ENCODE assay signal across 8 cellular contexts in genomic region chr16:56603589-56603988, GRCh38. TPM values are rescaled to one million over a fixed set of nuclear protein-coding genes. Genes with fewer than 3 reads are reported as not detected.
DNase-seq lines count a peak whose midpoint lies in the region; ATAC-seq and TF ChIP-seq lines count a peak whose summit lies in the region.

No MANE protein-coding gene starts in this region.

- H3K27me3 Mint-ChIP-seq in osteocyte (ENCODE audit: unreplicated experiment) = no peaks in the 10 kb centered on the region
- H3K27me3 Mint-ChIP-seq in stimulated activated naive B cell treated with anti-CD40 and anti-IgM and Interleukin-4, amounts not matched to agents 10 μg/mL and 1 μg/mL and 100 μg/mL, for 72 hours = peaks cover 14 to 20% of the 10 kb centered on the region in 2 donors
- H3K27me3 Mint-ChIP-seq in activated T-helper 1 cell treated with anti-CD3 and anti-CD28 coated beads, Interleukin-12 subunit alpha, Interleukin-12 subunit beta, Interleukin-2, Interleukin-4 antibody, amounts not matched to agents 30 ng/mL and 10 ng/mL and 1 ng/mL, durations not matched to agents 14 hours and 24 hours and 36 hours (ENCODE audit: insufficient read depth) = peaks cover 5% of the 10 kb centered on the region

- H3K4me3 ChIP-seq in esophagus muscularis mucosa = no peak overlapping the region

- no peak overlapping the region for H3K27ac ChIP-seq in esophagus muscularis mucosa (replicated peaks in 1 of 4)

- no peaks in the 10 kb centered on the region for H3K36me3 Mint-ChIP-seq in osteocyte (ENCODE audit: unreplicated experiment)
- H3K36me3 Mint-ChIP-seq in stimulated activated naive B cell treated with anti-CD40 and anti-IgM and Interleukin-4, amounts not matched to agents 10 μg/mL and 1 μg/mL and 100 μg/mL, for 72 hours = no peaks in the 10 kb centered on the region
- H3K36me3 Mint-ChIP-seq in activated T-helper 1 cell treated with anti-CD3 and anti-CD28 coated beads, Interleukin-12 subunit alpha, Interleukin-12 subunit beta, Interleukin-2, Interleukin-4 antibody, amounts not matched to agents 30 ng/mL and 10 ng/mL and 1 ng/mL, durations not matched to agents 14 hours and 24 hours and 36 hours (ENCODE audit: low read depth) = no peaks in the 10 kb centered on the region

- no peaks in the 10 kb centered on the region for H3K9me3 ChIP-seq in esophagus muscularis mucosa

- H3K9me3 Mint-ChIP-seq in osteocyte (ENCODE audit: unreplicated experiment) = no peaks in the 10 kb centered on the region
- no peaks in the 10 kb centered on the region for H3K9me3 Mint-ChIP-seq in stimulated activated naive B cell treated with anti-CD40 and anti-IgM and Interleukin-4, amounts not matched to agents 10 μg/mL and 1 μg/mL and 100 μg/mL, for 72 hours
- no peaks in the 10 kb centered on the region for H3K9me3 Mint-ChIP-seq in activated T-helper 1 cell treated with anti-CD3 and anti-CD28 coated beads, Interleukin-12 subunit alpha, Interleukin-12 subunit beta, Interleukin-2, Interleukin-4 antibody, amounts not matched to agents 30 ng/mL and 10 ng/mL and 1 ng/mL, durations not matched to agents 14 hours and 24 hours and 36 hours

- TF ChIP-seq EP300 in esophagus muscularis mucosa (IDR thresholded peaks at IDR 0.05) = no peak

- no peaks in the 10 kb centered on the region for H3K36me3 ChIP-seq in esophagus muscularis mucosa

- intact Hi-C loops in esophagus muscularis mucosa (cut with DNase I) = loop anchor here (5.0 kb wide), 1 partner anchor 86 kb away; no protein-coding TSS in a partner anchor
- intact Hi-C loops in activated T-helper 1 cell treated with anti-CD3 and anti-CD28 coated beads, Interleukin-12 subunit alpha, Interleukin-12 subunit beta, Interleukin-2, Interleukin-4 antibody, amounts not matched to agents 30 ng/mL and 10 ng/mL and 1 ng/mL, durations not matched to agents 14 hours and 24 hours and 36 hours (cut with micrococcal nuclease) = loop anchor here (1.0 kb wide), 1 partner anchor 99 kb away; no protein-coding TSS in a partner anchor

- 38% methylated on average over 4 of the region's 4 CpGs for whole genome bisulfite sequencing in esophagus muscularis mucosa

- H3K27ac Mint-ChIP-seq in osteocyte (ENCODE audit: unreplicated experiment) = no peak overlapping the region
- no peak overlapping the region for H3K27ac Mint-ChIP-seq in stimulated activated naive B cell treated with anti-CD40 and anti-IgM and Interleukin-4, amounts not matched to agents 10 μg/mL and 1 μg/mL and 100 μg/mL, for 72 hours
- no peak overlapping the region for H3K27ac Mint-ChIP-seq in activated T-helper 1 cell treated with anti-CD3 and anti-CD28 coated beads, Interleukin-12 subunit alpha, Interleukin-12 subunit beta, Interleukin-2, Interleukin-4 antibody, amounts not matched to agents 30 ng/mL and 10 ng/mL and 1 ng/mL, durations not matched to agents 14 hours and 24 hours and 36 hours

- peak; percentile 64 for DNase-seq in A172 (ENCODE audit: low spot score)
- DNase-seq in EH (ENCODE audit: low read depth) = peak; percentile 67
- peak; percentile 38 for DNase-seq in NCI-H69 (lab: John Stamatoyannopoulos, UW)
- DNase-seq in esophagus muscularis mucosa (ENCODE audit: extremely low spot score) = no peak
- no peak for DNase-seq in osteocyte (ENCODE audit: extremely low spot score, unreplicated experiment)
- DNase-seq in stimulated activated naive B cell treated with anti-CD40 and anti-IgM and Interleukin-4, amounts not matched to agents 10 μg/mL and 1 μg/mL and 100 μg/mL, for 72 hours = no peak
- DNase-seq in stimulated activated CD4-positive, alpha-beta T cell treated with anti-CD3 and anti-CD28 coated beads, Interleukin-1b, Interleukin-23, amount 100 ng/mL, for 48 hours = no peak
- DNase-seq in activated T-helper 1 cell treated with anti-CD3 and anti-CD28 coated beads, Interleukin-12 subunit alpha, Interleukin-12 subunit beta, Interleukin-2, Interleukin-4 antibody, amounts not matched to agents 30 ng/mL and 10 ng/mL and 1 ng/mL, durations not matched to agents 14 hours and 24 hours and 36 hours (ENCODE audit: low spot score) = no peak

- peaks cover 26 to 32% (median 28%) of the 10 kb centered on the region in 4 donors for H3K4me1 ChIP-seq in esophagus muscularis mucosa

- no peak for TF ChIP-seq POLR2A in esophagus muscularis mucosa (IDR thresholded peaks at IDR 0.05; ENCODE audit: low read depth)

- no peaks in the 10 kb centered on the region for H3K27me3 ChIP-seq in esophagus muscularis mucosa

- ATAC-seq in stimulated activated naive B cell treated with anti-CD40 and anti-IgM and Interleukin-4, amounts not matched to agents 10 μg/mL and 1 μg/mL and 100 μg/mL, for 72 hours (replicated peaks) = no peak

- H3K4me1 Mint-ChIP-seq in osteocyte (ENCODE audit: unreplicated experiment) = peaks cover 32% of the 10 kb centered on the region
- peaks cover 8 to 26% of the 10 kb centered on the region in 2 donors for H3K4me1 Mint-ChIP-seq in stimulated activated naive B cell treated with anti-CD40 and anti-IgM and Interleukin-4, amounts not matched to agents 10 μg/mL and 1 μg/mL and 100 μg/mL, for 72 hours
- peaks cover 24% of the 10 kb centered on the region for H3K4me1 Mint-ChIP-seq in activated T-helper 1 cell treated with anti-CD3 and anti-CD28 coated beads, Interleukin-12 subunit alpha, Interleukin-12 subunit beta, Interleukin-2, Interleukin-4 antibody, amounts not matched to agents 30 ng/mL and 10 ng/mL and 1 ng/mL, durations not matched to agents 14 hours and 24 hours and 36 hours (ENCODE audit: low read depth)

- H3K4me3 Mint-ChIP-seq in osteocyte (ENCODE audit: unreplicated experiment) = no peak overlapping the region
- no peak overlapping the region for H3K4me3 Mint-ChIP-seq in stimulated activated naive B cell treated with anti-CD40 and anti-IgM and Interleukin-4, amounts not matched to agents 10 μg/mL and 1 μg/mL and 100 μg/mL, for 72 hours
- H3K4me3 Mint-ChIP-seq in activated T-helper 1 cell treated with anti-CD3 and anti-CD28 coated beads, Interleukin-12 subunit alpha, Interleukin-12 subunit beta, Interleukin-2, Interleukin-4 antibody, amounts not matched to agents 30 ng/mL and 10 ng/mL and 1 ng/mL, durations not matched to agents 14 hours and 24 hours and 36 hours = no peak overlapping the region

- TF ChIP-seq CTCF in esophagus muscularis mucosa (IDR thresholded peaks at IDR 0.05) (peak; percentile 31 to 49 (median 42)), osteocyte (IDR thresholded peaks at IDR 0.05) (peak; percentile 60)

RNA-seq across cellular contexts. Expression of gene MT2A, which starts 4.8 kb away (rescaled TPM):
- total RNA-seq in A172 (2014; rRNA removed; shearing (Covaris generic)) = 137 and 184 TPM in 2 replicates
- total RNA-seq in esophagus muscularis mucosa = 100 to 1,000 TPM in 3 of 4 donors, 10 to 100 TPM in 1; 27.0 to 528 (median 116) TPM
- 384 and 419 TPM in 2 replicates for total RNA-seq in osteocyte
- 348 and 365 TPM in 2 replicates for total RNA-seq in activated T-helper 1 cell treated with anti-CD3 and anti-CD28 coated beads, Interleukin-12 subunit alpha, Interleukin-12 subunit beta, Interleukin-2, Interleukin-4 antibody, amounts not matched to agents 30 ng/mL and 10 ng/mL and 1 ng/mL, durations not matched to agents 14 hours and 24 hours and 36 hours

RNA-seq across cellular contexts. Expression of gene MT3, which starts 14.3 kb away (rescaled TPM):
- total RNA-seq in A172 (2014; rRNA removed; shearing (Covaris generic)) = not detected in 2 replicates
- total RNA-seq in esophagus muscularis mucosa (10 to 100 TPM in 1 of 4 donors, 1 to 10 TPM in 3; 2.0 to 12.5 (median 4.1) TPM), osteocyte (not detected in 2 replicates)
- 1.9 and 2.7 TPM in 2 replicates for total RNA-seq in activated T-helper 1 cell treated with anti-CD3 and anti-CD28 coated beads, Interleukin-12 subunit alpha, Interleukin-12 subunit beta, Interleukin-2, Interleukin-4 antibody, amounts not matched to agents 30 ng/mL and 10 ng/mL and 1 ng/mL, durations not matched to agents 14 hours and 24 hours and 36 hours

RNA-seq across cellular contexts. Expression of gene MT1E, which starts 22.0 kb away (rescaled TPM):
- total RNA-seq in A172 (2014; rRNA removed; shearing (Covaris generic)) = not detected in 2 replicates
- total RNA-seq in esophagus muscularis mucosa (100 to 1,000 TPM in 3 of 4 donors, 10 to 100 TPM in 1; 57.7 to 428 (median 146) TPM), osteocyte (37.5 and 43.6 TPM in 2 replicates)
- 135 TPM in 2 replicates for total RNA-seq in activated T-helper 1 cell treated with anti-CD3 and anti-CD28 coated beads, Interleukin-12 subunit alpha, Interleukin-12 subunit beta, Interleukin-2, Interleukin-4 antibody, amounts not matched to agents 30 ng/mL and 10 ng/mL and 1 ng/mL, durations not matched to agents 14 hours and 24 hours and 36 hours

RNA-seq across cellular contexts. Expression of gene MT1M, which starts 28.9 kb away (rescaled TPM):
- not detected in 2 replicates for total RNA-seq in A172 (2014; rRNA removed; shearing (Covaris generic))
- 10 to 100 TPM in 3 of 4 donors, 1 to 10 TPM in 1; 3.7 to 74.9 (median 14.9) TPM for total RNA-seq in esophagus muscularis mucosa
- total RNA-seq in osteocyte = 0.44 and 1.2 TPM in 2 replicates
- not detected in 2 replicates for total RNA-seq in activated T-helper 1 cell treated with anti-CD3 and anti-CD28 coated beads, Interleukin-12 subunit alpha, Interleukin-12 subunit beta, Interleukin-2, Interleukin-4 antibody, amounts not matched to agents 30 ng/mL and 10 ng/mL and 1 ng/mL, durations not matched to agents 14 hours and 24 hours and 36 hours

RNA-seq across cellular contexts. Expression of gene MT1A, which starts 34.9 kb away (rescaled TPM):
- not detected in 2 replicates for total RNA-seq in A172 (2014; rRNA removed; shearing (Covaris generic))
- total RNA-seq in esophagus muscularis mucosa (100 to 1,000 TPM in 1 of 4 donors, 10 to 100 TPM in 1, 1 to 10 TPM in 1, not detected in 1; 1.7 to 371 (median 21.3) TPM), osteocyte (not detected in 2 replicates)
- 0.60 and 4.1 TPM in 2 replicates for total RNA-seq in activated T-helper 1 cell treated with anti-CD3 and anti-CD28 coated beads, Interleukin-12 subunit alpha, Interleukin-12 subunit beta, Interleukin-2, Interleukin-4 antibody, amounts not matched to agents 30 ng/mL and 10 ng/mL and 1 ng/mL, durations not matched to agents 14 hours and 24 hours and 36 hours

Comparison
In these comparisons a context has a peak if more than half of its experiments do, and no peak if none do; other contexts are left out.
1. DNase-seq: peak in A172 (single experiment), EH (single experiment) and NCI-H69 (single experiment); none in esophagus muscularis mucosa (single experiment), osteocyte (single experiment), stimulated activated naive B cell treated with anti-CD40 and anti-IgM and Interleukin-4, amounts not matched to agents 10 μg/mL and 1 μg/mL and 100 μg/mL, for 72 hours (single experiment), stimulated activated CD4-positive, alpha-beta T cell treated with anti-CD3 and anti-CD28 coated beads, Interleukin-1b, Interleukin-23, amount 100 ng/mL, for 48 hours (single experiment) and activated T-helper 1 cell treated with anti-CD3 and anti-CD28 coated beads, Interleukin-12 subunit alpha, Interleukin-12 subunit beta, Interleukin-2, Interleukin-4 antibody, amounts not matched to agents 30 ng/mL and 10 ng/mL and 1 ng/mL, durations not matched to agents 14 hours and 24 hours and 36 hours (single experiment).
2. RNA of gene MT1E, which starts 22.0 kb away (total RNA-seq): 57.7 to 428 TPM in esophagus muscularis mucosa, 135 TPM in activated T-helper 1 cell treated with anti-CD3 and anti-CD28 coated beads, Interleukin-12 subunit alpha, Interleukin-12 subunit beta, Interleukin-2, Interleukin-4 antibody, amounts not matched to agents 30 ng/mL and 10 ng/mL and 1 ng/mL, durations not matched to agents 14 hours and 24 hours and 36 hours and 37.5 to 43.6 TPM in osteocyte; not detected in A172; every median in the first group is over 10 times any median in the second.